11 cellular contexts compared by ENCODE assay signal in the genomic region with DNA sequence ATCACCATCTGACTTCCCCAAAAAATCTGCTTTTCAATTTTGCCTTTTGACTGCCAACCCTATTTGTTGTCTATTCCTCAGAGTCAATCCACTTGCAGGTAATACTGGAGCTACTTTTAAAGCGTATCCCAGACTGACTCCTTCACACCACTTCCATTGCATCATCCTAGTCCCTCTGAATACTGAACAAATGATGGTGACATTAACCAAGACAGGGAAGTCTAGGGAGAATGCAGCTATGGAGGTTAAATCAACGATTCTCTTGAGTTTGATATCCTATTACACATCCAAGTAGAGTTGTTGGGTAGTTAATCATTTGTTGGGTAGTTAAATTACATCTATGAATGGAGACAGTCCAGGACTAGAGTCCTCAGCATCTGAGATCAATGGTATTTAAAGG. TPM values are rescaled to one million over a fixed set of nuclear protein-coding genes. Genes with fewer than 3 reads are reported as not detected.
DNase-seq lines count a peak whose midpoint lies in the region; ATAC-seq, FAIRE-seq and TF ChIP-seq lines count a peak whose summit lies in the region.
"Had no signal": no experiment of that assay in that cellular context is flagged by ENCODE, and none has a peak within 500 bp of the region (broad histone marks: within the 10 kb centered on the region; RNA-seq: fewer than 3 reads in every experiment).

No MANE protein-coding gene starts in this region.

- H3K27me3 ChIP-seq in CD4-positive, alpha-beta T cell (ENCODE audit: control insufficient read depth, insufficient read depth, low read length): no peaks in the 10 kb centered on the region

- H3K27ac ChIP-seq in CD4-positive, alpha-beta T cell (ENCODE audit: low read depth, low read length): no peak overlapping the region
- H3K27ac ChIP-seq in cingulate gyrus (ENCODE audit: low read depth, low read length): peak overlapping the region; percentile 5

- H3K4me1 Mint-ChIP-seq in CD4-positive, alpha-beta T cell (ENCODE audit: low read depth): peaks cover 42% of the 10 kb centered on the region
- peaks cover 39 to 41% (median 41%) of the 10 kb centered on the region in 3 donors for H3K4me1 Mint-ChIP-seq in IgD-negative memory B cell
- peaks cover 42 to 53% of the 10 kb centered on the region in 2 donors for H3K4me1 Mint-ChIP-seq in natural killer cell treated with Interleukin-12 subunit alpha and Interleukin-12 subunit beta and Interleukin-15 and Interleukin-18, amount 100 ng/mL, for 72 hours (ENCODE audit: low read depth in 2 of 2)

- peak overlapping the region; percentile 88 for H3K4me3 Mint-ChIP-seq in CD4-positive, alpha-beta T cell
- H3K4me3 Mint-ChIP-seq in IgD-negative memory B cell: peak overlapping the region; percentile 12 to 89 (median 44)
- peak overlapping the region; percentile 56 for H3K4me3 Mint-ChIP-seq in natural killer cell treated with Interleukin-12 subunit alpha and Interleukin-12 subunit beta and Interleukin-15 and Interleukin-18, amount 100 ng/mL, for 72 hours

- POLR2A ChIA-PET in CD4-positive, alpha-beta T cell (lab: Charles Lee): no interaction called here

- H3K9me3 Mint-ChIP-seq in CD4-positive, alpha-beta T cell: no peaks in the 10 kb centered on the region
- no peaks in the 10 kb centered on the region for H3K9me3 Mint-ChIP-seq in IgD-negative memory B cell
- H3K9me3 Mint-ChIP-seq in natural killer cell treated with Interleukin-12 subunit alpha and Interleukin-12 subunit beta and Interleukin-15 and Interleukin-18, amount 100 ng/mL, for 72 hours: no peaks in the 10 kb centered on the region

- no peak for DNase-seq in CD4-positive, alpha-beta T cell
- no peak for DNase-seq in natural killer cell treated with Interleukin-12 subunit alpha and Interleukin-12 subunit beta and Interleukin-15 and Interleukin-18, amount 100 ng/mL, for 72 hours (ENCODE audit: low spot score)
- DNase-seq in nucleus accumbens (lab: John Stamatoyannopoulos, UW): no peak
- DNase-seq in NCI-H2196 (lab: John Stamatoyannopoulos, UW; ENCODE audit: unreplicated experiment): no peak
- DNase-seq in ecto neural progenitor cell (ENCODE audit: low spot score): no peak
- DNase-seq in GM19239 (ENCODE audit: insufficient read length, low spot score): no peak
- DNase-seq: activated CD8-positive, alpha-beta memory T cell treated with anti-CD3 and anti-CD28 coated beads, Interleukin-2, amount 50 U/mL, for 4 hours; effector memory CD4-positive, alpha-beta T cell; kidney had no signal

- no peak for TF ChIP-seq CTCF in CD4-positive, alpha-beta T cell (IDR thresholded peaks at IDR 0.05)

- no peak for FAIRE-seq in GM19239 (lab: Jason Lieb, UNC)
- FAIRE-seq: kidney had no signal

- no peaks in the 10 kb centered on the region for H3K9me3 ChIP-seq in CD4-positive, alpha-beta T cell (ENCODE audit: control insufficient read depth, low read length)

- CTCF ChIA-PET in CD4-positive, alpha-beta T cell (lab: Charles Lee): no interaction called here

- peaks cover 23% of the 10 kb centered on the region for H3K36me3 Mint-ChIP-seq in CD4-positive, alpha-beta T cell (ENCODE audit: low read depth)
- peaks cover 14% of the 10 kb centered on the region for H3K36me3 Mint-ChIP-seq in IgD-negative memory B cell
- peaks cover 13% of the 10 kb centered on the region for H3K36me3 Mint-ChIP-seq in natural killer cell treated with Interleukin-12 subunit alpha and Interleukin-12 subunit beta and Interleukin-15 and Interleukin-18, amount 100 ng/mL, for 72 hours

- no peaks in the 10 kb centered on the region for H3K27me3 Mint-ChIP-seq in CD4-positive, alpha-beta T cell
- H3K27me3 Mint-ChIP-seq in IgD-negative memory B cell: no peaks in the 10 kb centered on the region
- H3K27me3 Mint-ChIP-seq in natural killer cell treated with Interleukin-12 subunit alpha and Interleukin-12 subunit beta and Interleukin-15 and Interleukin-18, amount 100 ng/mL, for 72 hours: no peaks in the 10 kb centered on the region

- no peak for ATAC-seq in CD4-positive, alpha-beta T cell (ENCODE audit: poor library complexity)
- ATAC-seq in natural killer cell treated with Interleukin-12 subunit alpha and Interleukin-12 subunit beta and Interleukin-15 and Interleukin-18, amount 100 ng/mL, for 72 hours: no peak

- H3K27ac Mint-ChIP-seq in CD4-positive, alpha-beta T cell: no peak overlapping the region
- H3K27ac Mint-ChIP-seq in IgD-negative memory B cell: peak overlapping the region in 1 of 3 donors; percentile 82
- H3K27ac Mint-ChIP-seq in natural killer cell treated with Interleukin-12 subunit alpha and Interleukin-12 subunit beta and Interleukin-15 and Interleukin-18, amount 100 ng/mL, for 72 hours: peak overlapping the region; percentile 58 to 61

- intact Hi-C loops in CD4-positive, alpha-beta T cell (cut with DNase I, micrococcal nuclease): no loop called here

RNA-seq across cellular contexts. Expression of gene OGFRL1, which starts 2.0 kb away (rescaled TPM):
- total RNA-seq in CD4-positive, alpha-beta T cell: 1 to 10 TPM; 9.1 TPM
- 2.7 TPM for polyA plus RNA-seq in IgD-negative memory B cell
- total RNA-seq in natural killer cell treated with Interleukin-12 subunit alpha and Interleukin-12 subunit beta and Interleukin-15 and Interleukin-18, amount 100 ng/mL, for 72 hours: 1 to 10 TPM; 9.0 to 9.1 TPM
